Comparison of ENCODE assay signal across 8 cellular contexts in genomic region chr7:130918129-130919052, GRCh38.
DNase-seq lines count a peak whose midpoint lies in the region; ATAC-seq, FAIRE-seq and TF ChIP-seq lines count a peak whose summit lies in the region.
"Had no signal": no experiment of that assay in that cellular context is flagged by ENCODE, and none has a peak within 500 bp of the region (broad histone marks: within the 10 kb centered on the region; RNA-seq: fewer than 3 reads in every experiment).

No MANE protein-coding gene starts in this region.

- DNase-seq in GM23248 = no peak
- no peak for DNase-seq in T-cell
- DNase-seq in epithelial cell of prostate (ENCODE audit: low read depth, low spot score) = no peak
- peak; percentile 56 for DNase-seq in small intestine
- DNase-seq in NCI-H226 = no peak
- no peak for DNase-seq in chondrocyte (ENCODE audit: low spot score)
- DNase-seq in NCI-H1048 (lab: John Stamatoyannopoulos, UW) = no peak
- DNase-seq: SW 1271 had no signal

- H3K4me3 Mint-ChIP-seq in T-cell (peak overlapping the region in 2 of 3 donors; percentile 22 to 40), chondrocyte (ENCODE audit: unreplicated experiment) (no peak overlapping the region)

- H2AFZ ChIP-seq in GM23248 = no peak overlapping the region

- H3K79me2 ChIP-seq in GM23248 (ENCODE audit: insufficient read depth) = peaks cover 88% of the 10 kb centered on the region

- CTCF ChIA-PET in T-cell (lab: Charles Lee) = interaction anchor here (0.6 to 1.6 kb wide), 5 partner anchors 11 to 121 kb away, joined by 3 to 13 read pairs (median 4); no protein-coding TSS in a partner anchor

- H3F3A ChIP-seq in GM23248 (ENCODE audit: insufficient read depth) = peaks cover 95% of the 10 kb centered on the region

- in situ Hi-C loops in GM23248 (cut with MboI) = no loop called here

- H3K27me3 ChIP-seq in GM23248 (replicated peaks; ENCODE audit: insufficient read depth) = no peaks in the 10 kb centered on the region
- no peaks in the 10 kb centered on the region for H3K27me3 ChIP-seq in small intestine (ENCODE audit: control insufficient read depth in 2 of 2, insufficient read depth in 2 of 2, low read length in 2 of 2)

- H3K4me2 ChIP-seq in GM23248 (ENCODE audit: unreplicated experiment) = peak overlapping the region; percentile 82

- H3K36me3 ChIP-seq in GM23248 (ENCODE audit: low read depth) = peaks cover 18% of the 10 kb centered on the region
- H3K36me3 ChIP-seq in small intestine (ENCODE audit: control insufficient read depth in 2 of 2, insufficient read depth in 2 of 2, low read length in 2 of 2) = no peaks in the 10 kb centered on the region

- H4K20me1 ChIP-seq in GM23248 (ENCODE audit: insufficient read depth) = no peaks in the 10 kb centered on the region

- no peaks in the 10 kb centered on the region for H3K9me3 Mint-ChIP-seq in T-cell
- no peaks in the 10 kb centered on the region for H3K9me3 Mint-ChIP-seq in chondrocyte (ENCODE audit: low read depth)

- FAIRE-seq in small intestine (lab: Jason Lieb, UNC) = no peak

- WGBS in GM23248 (ENCODE audit: low coverage in 1 of 2, low lambda C conversion rate in 2 of 2, missing lambda C conversion rate in 2 of 2), 2 experiments = 85% methylated on average over 11 of the region's 11 CpGs
- 18 to 61% (median 32%) methylated on average over 11 of the region's 11 CpGs for WGBS in small intestine, 3 donors

- H3K36me3 Mint-ChIP-seq in T-cell (peaks cover 32% of the 10 kb centered on the region), chondrocyte (ENCODE audit: low read depth) (no peaks in the 10 kb centered on the region)

- ATAC-seq in T-cell (replicated peaks in 1 of 4) = no peak

- H3K4me1 ChIP-seq in GM23248 (ENCODE audit: insufficient read depth) = peaks cover 95% of the 10 kb centered on the region
- H3K4me1 ChIP-seq in small intestine (ENCODE audit: control insufficient read depth in 2 of 2, insufficient read depth in 1 of 2, low read depth in 1 of 2, low read length in 1 of 2) = peaks cover 13 to 36% of the 10 kb centered on the region in 2 donors

- POLR2A ChIA-PET in T-cell (lab: Charles Lee) = interaction anchor here in 1 of 2 donors (0.6 to 2.2 kb wide), 6 partner anchors 12 to 91 kb away, joined by 3 to 7 read pairs (median 4); no protein-coding TSS in a partner anchor

- peak overlapping the region; percentile 49 for H3K4me3 ChIP-seq in GM23248
- no peak overlapping the region for H3K4me3 ChIP-seq in small intestine (ENCODE audit: low read depth in 1 of 2, low read length in 2 of 2)

- H3K4me1 Mint-ChIP-seq in T-cell (peaks cover 87 to 96% (median 93%) of the 10 kb centered on the region in 3 donors), chondrocyte (ENCODE audit: low read depth) (peaks cover 86% of the 10 kb centered on the region)

- H3K9me3 ChIP-seq in GM23248 (ENCODE audit: low read depth) (no peaks in the 10 kb centered on the region), small intestine (ENCODE audit: control insufficient read depth, low read depth) (no peaks in the 10 kb centered on the region)

- H3K27me3 Mint-ChIP-seq in T-cell (no peaks in the 10 kb centered on the region), chondrocyte (ENCODE audit: low read depth) (no peaks in the 10 kb centered on the region)

- no peak for TF ChIP-seq CTCF in chondrocyte (IDR thresholded peaks at IDR 0.05)

- H3K9ac ChIP-seq in GM23248 = peak overlapping the region; percentile 100; the same call in 1 of the 2 replicates

- H3K27ac Mint-ChIP-seq in T-cell (peak overlapping the region; percentile 75 to 84), chondrocyte (ENCODE audit: unreplicated experiment) (no peak overlapping the region)

- H3K27ac ChIP-seq in GM23248 (peak overlapping the region; percentile 98), epithelial cell of prostate (peak overlapping the region; percentile 100), small intestine (ENCODE audit: low read depth in 1 of 2, low read length in 1 of 2) (peak overlapping the region; percentile 58 to 69)

- H3K9me2 ChIP-seq in GM23248 (ENCODE audit: insufficient read depth) = no peaks in the 10 kb centered on the region
